In the genomic region with DNA sequence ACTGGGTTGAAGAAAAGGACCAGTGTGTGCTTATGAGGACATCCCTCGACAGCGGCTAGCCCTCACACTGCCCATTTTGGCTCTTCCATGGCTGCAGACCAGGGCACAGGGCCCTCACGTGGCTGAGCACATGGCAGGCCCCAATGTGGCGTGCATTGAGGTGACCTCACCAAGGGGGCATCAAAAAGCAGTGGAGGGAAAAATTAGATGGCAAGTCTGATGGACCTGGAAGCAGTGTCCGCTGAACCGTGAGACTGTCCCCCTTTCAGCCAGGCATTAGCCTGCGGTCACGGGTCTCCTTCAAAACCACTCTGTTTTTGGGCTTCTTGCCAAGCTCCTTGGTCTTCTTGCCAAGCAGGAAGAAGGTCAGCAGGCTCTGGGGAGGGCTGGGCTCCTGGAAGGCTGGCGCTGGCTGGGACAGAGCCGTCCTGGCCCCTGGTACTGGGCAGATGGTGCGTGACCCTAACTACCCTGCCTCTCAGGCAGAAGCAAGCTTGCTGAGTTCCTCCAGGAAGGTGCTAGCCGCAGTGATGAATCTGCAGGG, we compare ENCODE assay signal across 10 cellular contexts. TPM values are rescaled to one million over a fixed set of nuclear protein-coding genes. Genes with fewer than 3 reads are reported as not detected.
DNase-seq lines count a peak whose midpoint lies in the region; FAIRE-seq and TF ChIP-seq lines count a peak whose summit lies in the region.
"Had no signal": no experiment of that assay in that cellular context is flagged by ENCODE, and none has a peak within 500 bp of the region (broad histone marks: within the 10 kb centered on the region; RNA-seq: fewer than 3 reads in every experiment).

No MANE protein-coding gene starts in this region.

- DNase-seq in NCI-H2227 (lab: John Stamatoyannopoulos, UW; ENCODE audit: unreplicated experiment) (peak; percentile 31), NCI-H2227 treated with DMSO at 0.1 percent for 48 hours (lab: John Stamatoyannopoulos, UW) (no peak), caudate nucleus (lab: John Stamatoyannopoulos, UW) (peak in 45 of 61 donors; percentile 6 to 99 (median 45)), urothelium cell line (ENCODE audit: low spot score) (peak; percentile 24), prostate gland (ENCODE audit: low spot score) (no peak), NCI-H748 (lab: John Stamatoyannopoulos, UW; ENCODE audit: unreplicated experiment) (no peak), A673 (ENCODE audit: low spot score) (no peak)
- DNase-seq: naive thymus-derived CD8-positive, alpha-beta T cell had no signal

- H3K9me3 ChIP-seq in liver (ENCODE audit: control insufficient read depth in 4 of 4, low read length in 3 of 4) (peaks cover 0 to 6% (median 0%) of the 10 kb centered on the region in 4 donors), prostate gland (no peaks in the 10 kb centered on the region), A673 (ENCODE audit: low read depth, low read length, poor library complexity, severe bottlenecking) (no peaks in the 10 kb centered on the region)

- BruUV-seq in A673 (replicated peaks; lab: Mats Ljungman, UMichigan): no TSS peak

- TF ChIP-seq CTCF in liver (IDR thresholded peaks at IDR 0.05; ENCODE audit: low read depth, low read length, missing input control) (no peak), prostate gland (IDR thresholded peaks at IDR 0.05) (no peak), A673 (conservative IDR thresholded peaks at IDR 0.05; ENCODE audit: low read depth, low read length) (no peak)

- H3K36me3 ChIP-seq in liver (ENCODE audit: control insufficient read depth in 4 of 4, insufficient read depth in 3 of 4, low read depth in 1 of 4, low read length in 3 of 4) (no peaks in the 10 kb centered on the region), prostate gland (no peaks in the 10 kb centered on the region), A673 (ENCODE audit: insufficient read depth, low read length, poor library complexity, severe bottlenecking) (no peaks in the 10 kb centered on the region)

- H3K4me3 ChIP-seq in liver (ENCODE audit: low read depth in 1 of 3, low read length in 3 of 3) (no peak overlapping the region), prostate gland (no peak overlapping the region), A673 (ENCODE audit: low read depth, low read length, poor library complexity, severe bottlenecking) (no peak overlapping the region)

- no peak for TF ChIP-seq RAD21 in liver (IDR thresholded peaks at IDR 0.05)

- no peak overlapping the region for H3K27ac ChIP-seq in caudate nucleus (ENCODE audit: low read depth, low read length)
- H3K27ac ChIP-seq in liver (ENCODE audit: low read depth in 1 of 2, low read length in 2 of 2): no peak overlapping the region
- no peak overlapping the region for H3K27ac ChIP-seq in prostate gland
- H3K27ac ChIP-seq in A673 (ENCODE audit: low read depth, low read length, poor library complexity, severe bottlenecking): no peak overlapping the region
- H3K27ac ChIP-seq: epithelial cell of prostate had no signal

- intact Hi-C loops in prostate gland (cut with DNase I): no loop called here
- intact Hi-C loops in A673 (cut with micrococcal nuclease; ENCODE audit: unreplicated experiment): no loop called here

- no peak overlapping the region for H3K9ac ChIP-seq in liver (ENCODE audit: low read depth in 1 of 2, low read length in 2 of 2)

- H3K27me3 ChIP-seq in liver (ENCODE audit: control insufficient read depth in 4 of 4, insufficient read depth in 4 of 4, low read length in 3 of 4) (peaks cover 0 to 2% (median 0%) of the 10 kb centered on the region in 4 donors), prostate gland (replicated peaks; ENCODE audit: insufficient read depth) (no peaks in the 10 kb centered on the region), A673 (replicated peaks; ENCODE audit: insufficient read depth, low read depth, low read length, poor library complexity) (no peaks in the 10 kb centered on the region)

- CTCF ChIA-PET in A673 (lab: Charles Lee): no interaction called here

- WGBS in liver: 65% methylated on average over 12 of the region's 12 CpGs
- WGBS in prostate gland: 50% methylated on average over 12 of the region's 12 CpGs

- TF ChIP-seq POLR2A in prostate gland (IDR thresholded peaks at IDR 0.05): no peak

- no peak for FAIRE-seq in urothelium cell line (lab: Jason Lieb, UNC)

- no peaks in the 10 kb centered on the region for H3K4me1 ChIP-seq in liver (ENCODE audit: control insufficient read depth in 4 of 4, insufficient read depth in 4 of 4, low read length in 3 of 4)
- H3K4me1 ChIP-seq in prostate gland (replicated peaks): no peaks in the 10 kb centered on the region
- no peaks in the 10 kb centered on the region for H3K4me1 ChIP-seq in A673 (ENCODE audit: insufficient read depth, low read length, poor library complexity, severe bottlenecking)

- POLR2A ChIA-PET in A673 (lab: Charles Lee; ENCODE audit: low non-redundant PET): no interaction called here

TF ChIP-seq in liver, 16 proteins besides CTCF, POLR2A, EP300 and RAD21:
- TF ChIP-seq FOXA2 (IDR thresholded peaks at IDR 0.05): no peak
- no peak for TF ChIP-seq TAF1 (conservative IDR thresholded peaks at IDR 0.05)
- peak; percentile 41 for TF ChIP-seq NR2F2 (IDR thresholded peaks at IDR 0.05)
- TF ChIP-seq, protein P1, sequence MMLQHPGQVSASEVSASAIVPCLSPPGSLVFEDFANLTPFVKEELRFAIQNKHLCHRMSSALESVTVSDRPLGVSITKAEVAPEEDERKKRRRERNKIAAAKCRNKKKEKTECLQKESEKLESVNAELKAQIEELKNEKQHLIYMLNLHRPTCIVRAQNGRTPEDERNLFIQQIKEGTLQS (IDR thresholded peaks at IDR 0.05): no peak
- no peak for TF ChIP-seq YY1 (IDR thresholded peaks at IDR 0.05)
- TF ChIP-seq SP1 (IDR thresholded peaks at IDR 0.05): no peak
TF ChIP-seq in liver: peak in this region for 1.

RNA-seq across cellular contexts. Expression of a gene that starts 30.8 kb away (rescaled TPM):
- total RNA-seq in liver (under 1 TPM; under 0.01 to 0.05 TPM), prostate gland (under 1 TPM in 1 of 2 donors, not detected in 1; 0.28 TPM), A673 (2021) (0.06 TPM in 1 of 2 replicates, not detected in the other)
- not detected for polyA plus RNA-seq in liver
- total RNA-seq: naive thymus-derived CD8-positive, alpha-beta T cell had no signal
- polyA plus RNA-seq: naive thymus-derived CD8-positive, alpha-beta T cell had no signal

RNA-seq across cellular contexts. Expression of a gene that starts 48.3 kb away (rescaled TPM):
- total RNA-seq in liver: 10 to 100 TPM; 25.3 to 32.0 TPM
- polyA plus RNA-seq in liver: 10 to 100 TPM; 14.7 to 20.1 TPM
- total RNA-seq in prostate gland: 10 to 100 TPM; 40.6 to 45.2 TPM
- 73.7 and 75.0 TPM in 2 replicates for total RNA-seq in A673 (2021)

Comparison
In these comparisons a context has a peak if more than half of its experiments do, and no peak if none do; other contexts are left out.
1. DNase-seq: peak in NCI-H2227 (single experiment), caudate nucleus (45 of 61) and urothelium cell line (single experiment); none in NCI-H2227 treated with DMSO at 0.1 percent for 48 hours (single experiment), prostate gland (single experiment), NCI-H748 (single experiment) and A673 (single experiment).